In the genomic region with DNA sequence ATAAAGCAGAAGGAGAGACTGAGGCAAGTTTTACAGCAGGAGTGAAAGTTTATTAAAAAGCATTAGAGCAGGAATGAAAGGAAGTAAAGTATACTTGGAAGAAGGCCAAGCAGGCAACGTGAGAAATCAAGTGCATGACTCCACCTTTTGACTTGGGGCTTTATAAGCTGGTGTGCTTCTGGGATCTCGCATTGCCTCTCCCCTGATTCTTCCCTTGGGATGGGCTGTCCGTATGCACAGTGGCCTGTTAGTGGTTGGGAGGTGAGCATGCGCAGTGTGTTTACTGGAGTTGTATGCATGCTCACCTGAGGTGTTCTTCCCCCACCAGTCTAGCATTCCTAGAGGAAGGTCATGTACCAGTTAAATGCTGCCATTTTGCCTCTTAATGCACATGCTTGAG, we compare ENCODE assay signal across 17 cellular contexts. TPM values are rescaled to one million over a fixed set of nuclear protein-coding genes. Genes with fewer than 3 reads are reported as not detected.
A peak's percentile ranks its signal among the peaks of the same experiment; 100 is the strongest.
DNase-seq lines count a peak whose midpoint lies in the region; ATAC-seq and TF ChIP-seq lines count a peak whose summit lies in the region.
"Had no signal": no experiment of that assay in that cellular context is flagged by ENCODE, and none has a peak within 500 bp of the region (broad histone marks: within the 10 kb centered on the region; RNA-seq: fewer than 3 reads in every experiment).

No MANE protein-coding gene starts in this region.

- H3K36me3 ChIP-seq in CD8-positive, alpha-beta T cell (ENCODE audit: insufficient read depth, low read length) = no peaks in the 10 kb centered on the region
- H3K36me3 ChIP-seq in thoracic aorta (no peaks in the 10 kb centered on the region), left lung (no peaks in the 10 kb centered on the region), adrenal gland (replicated peaks in 1 of 2) (no peaks in the 10 kb centered on the region)
- H3K36me3 ChIP-seq: HAP-1, Peyer's patch had no signal

- no peaks in the 10 kb centered on the region for H3K9me3 Mint-ChIP-seq in CD8-positive, alpha-beta T cell
- H3K9me3 Mint-ChIP-seq: CD4-positive, CD25-positive, alpha-beta regulatory T cell had no signal

- H3K36me3 Mint-ChIP-seq in CD8-positive, alpha-beta T cell = no peaks in the 10 kb centered on the region
- H3K36me3 Mint-ChIP-seq: CD4-positive, CD25-positive, alpha-beta regulatory T cell had no signal

- intact Hi-C loops in CD8-positive, alpha-beta T cell (cut with DNase I, micrococcal nuclease) = loop anchor here (5.0 to 10.0 kb wide), 3 partner anchors 254 to 1744 kb away; no protein-coding TSS in a partner anchor
- intact Hi-C loops in left lung (cut with DNase I) = loop anchor here in 1 of 2 donors (10.0 kb wide), 1 partner anchor 164 kb away; no protein-coding TSS in a partner anchor
- intact Hi-C loops in adrenal gland (cut with DNase I) = loop anchor here (5.0 to 10.0 kb wide), 3 partner anchors 56 to 164 kb away; no protein-coding TSS in a partner anchor

- no peak for TF ChIP-seq CTCF in CD8-positive, alpha-beta T cell (IDR thresholded peaks at IDR 0.05)
- TF ChIP-seq CTCF in RWPE1 (conservative IDR thresholded peaks at IDR 0.05; ENCODE audit: low read depth) (no peak), thoracic aorta (IDR thresholded peaks at IDR 0.05) (no peak), left lung (IDR thresholded peaks at IDR 0.05) (no peak), adrenal gland (IDR thresholded peaks at IDR 0.05) (no peak)

- H3K27me3 ChIP-seq in CD8-positive, alpha-beta T cell (ENCODE audit: insufficient read depth, low read length) = no peaks in the 10 kb centered on the region
- H3K27me3 ChIP-seq in thoracic aorta (replicated peaks; ENCODE audit: insufficient read depth) = no peaks in the 10 kb centered on the region
- H3K27me3 ChIP-seq in left lung = no peaks in the 10 kb centered on the region
- H3K27me3 ChIP-seq in adrenal gland = no peaks in the 10 kb centered on the region
- H3K27me3 ChIP-seq: Peyer's patch had no signal

- POLR2A ChIA-PET in CD8-positive, alpha-beta T cell (lab: Charles Lee) = no interaction called here
- POLR2A ChIA-PET in RWPE1 (lab: Yijun Ruan, JAX; ENCODE audit: low non-redundant PET) = no interaction called here

- no peaks in the 10 kb centered on the region for H3K27me3 Mint-ChIP-seq in CD8-positive, alpha-beta T cell (ENCODE audit: low read depth)

- peaks cover 48% of the 10 kb centered on the region for H3K4me1 Mint-ChIP-seq in CD8-positive, alpha-beta T cell (ENCODE audit: low read depth)

- no peak for ATAC-seq in CD8-positive, alpha-beta T cell
- no peak for ATAC-seq in thoracic aorta (ENCODE audit: insufficient number of reproducible peaks, low FRiP score, low read depth)
- no peak for ATAC-seq in left lung

- no peak overlapping the region for H3K4me3 ChIP-seq in CD8-positive, alpha-beta T cell (ENCODE audit: low read depth, low read length)
- H3K4me3 ChIP-seq in thoracic aorta (no peak overlapping the region), left lung (no peak overlapping the region), adrenal gland (no peak overlapping the region)
- H3K4me3 ChIP-seq: HAP-1, Peyer's patch had no signal

- H3K27ac ChIP-seq in CD8-positive, alpha-beta T cell (ENCODE audit: low read depth, low read length) = no peak overlapping the region
- H3K27ac ChIP-seq in RWPE1 (peak overlapping the region; percentile 72), epithelial cell of prostate (peak overlapping the region; percentile 62), thoracic aorta (peak overlapping the region; percentile 61 to 88), left lung (no peak overlapping the region), adrenal gland (no peak overlapping the region)
- H3K27ac ChIP-seq: Peyer's patch had no signal

- no peak overlapping the region for H3K4me3 Mint-ChIP-seq in CD8-positive, alpha-beta T cell
- H3K4me3 Mint-ChIP-seq: CD4-positive, CD25-positive, alpha-beta regulatory T cell had no signal

- CTCF ChIA-PET in CD8-positive, alpha-beta T cell (lab: Charles Lee) = interaction anchor here (1.1 to 4.7 kb wide), 2 partner anchors 58 to 162 kb away, joined by 3 to 30 read pairs; no protein-coding TSS in a partner anchor
- CTCF ChIA-PET in RWPE1 (lab: Yijun Ruan, JAX) = no interaction called here

- H3K4me1 ChIP-seq in CD8-positive, alpha-beta T cell (ENCODE audit: insufficient read depth, low read length) = peaks cover 28% of the 10 kb centered on the region
- peaks cover 64 to 90% of the 10 kb centered on the region in 2 donors for H3K4me1 ChIP-seq in thoracic aorta (ENCODE audit: control insufficient read depth in 1 of 2, low read depth in 2 of 2)
- peaks cover 14 to 35% of the 10 kb centered on the region in 2 donors for H3K4me1 ChIP-seq in left lung
- H3K4me1 ChIP-seq in adrenal gland (replicated peaks in 1 of 2) = peaks cover 4 to 24% of the 10 kb centered on the region in 2 donors

- H3K9me3 ChIP-seq in CD8-positive, alpha-beta T cell (ENCODE audit: low read length) = no peaks in the 10 kb centered on the region
- no peaks in the 10 kb centered on the region for H3K9me3 ChIP-seq in thoracic aorta
- H3K9me3 ChIP-seq in left lung = no peaks in the 10 kb centered on the region
- H3K9me3 ChIP-seq in adrenal gland (replicated peaks in 1 of 3) = no peaks in the 10 kb centered on the region
- H3K9me3 ChIP-seq: HAP-1, Peyer's patch had no signal

- 56 to 72% (median 69%) methylated on average over 4 of the region's 4 CpGs for WGBS in adrenal gland, 4 donors

- H3K27ac Mint-ChIP-seq in CD8-positive, alpha-beta T cell = peak overlapping the region; percentile 15

- no peak for DNase-seq in CD8-positive, alpha-beta T cell
- peak; percentile 5 for DNase-seq in RWPE1 (ENCODE audit: low spot score)
- DNase-seq in epithelial cell of prostate (ENCODE audit: low read depth, low spot score) = no peak
- no peak for DNase-seq in thoracic aorta (ENCODE audit: low spot score)
- DNase-seq in DMS53 (lab: John Stamatoyannopoulos, UW) = no peak
- DNase-seq in left lung = no peak
- no peak for DNase-seq in adrenal gland
- DNase-seq: ACHN; AML-193; Calu3; CD4-positive, CD25-positive, alpha-beta regulatory T cell; NCI-H1436 treated with DMSO at 0.1 percent for 48 hours; NCI-H2029 treated with DMSO at 0.1 percent for 48 hours; NCI-H510A treated with DMSO at 0.1 percent for 48 hours; Peyer's patch; SIG-M5 had no signal

- TF ChIP-seq POLR2A in adrenal gland (IDR thresholded peaks at IDR 0.05) = no peak

RNA-seq across cellular contexts. Expression of gene C1QTNF7, which starts 29.1 kb away (rescaled TPM):
- not detected for total RNA-seq in CD8-positive, alpha-beta T cell
- total RNA-seq in thoracic aorta = 10 to 100 TPM; 18.2 to 24.0 TPM
- 10 to 100 TPM in 1 of 2 donors, 1 to 10 TPM in 1; 2.1 to 13.1 TPM for total RNA-seq in left lung
- 1 to 10 TPM in 4 of 8 donors, under 1 TPM in 4; 0.09 to 2.8 (median 1.3) TPM for total RNA-seq in adrenal gland
- polyA plus RNA-seq in adrenal gland = 1 to 10 TPM in 2 of 3 donors, under 1 TPM in 1; 0.92 to 1.2 (median 1.0) TPM
- total RNA-seq: Calu3; CD4-positive, CD25-positive, alpha-beta regulatory T cell had no signal
- polyA plus RNA-seq: CD4-positive, CD25-positive, alpha-beta regulatory T cell had no signal

Comparison
In these comparisons a context has a peak if more than half of its experiments do, and no peak if none do; other contexts are left out.
1. H3K27ac ChIP-seq: peak in RWPE1 (single experiment), epithelial cell of prostate (single experiment) and thoracic aorta (2 of 2); none in CD8-positive, alpha-beta T cell (single experiment), left lung (0 of 2) and adrenal gland (0 of 5).